ENCODE assay signal across 8 cellular contexts in the genomic region with DNA sequence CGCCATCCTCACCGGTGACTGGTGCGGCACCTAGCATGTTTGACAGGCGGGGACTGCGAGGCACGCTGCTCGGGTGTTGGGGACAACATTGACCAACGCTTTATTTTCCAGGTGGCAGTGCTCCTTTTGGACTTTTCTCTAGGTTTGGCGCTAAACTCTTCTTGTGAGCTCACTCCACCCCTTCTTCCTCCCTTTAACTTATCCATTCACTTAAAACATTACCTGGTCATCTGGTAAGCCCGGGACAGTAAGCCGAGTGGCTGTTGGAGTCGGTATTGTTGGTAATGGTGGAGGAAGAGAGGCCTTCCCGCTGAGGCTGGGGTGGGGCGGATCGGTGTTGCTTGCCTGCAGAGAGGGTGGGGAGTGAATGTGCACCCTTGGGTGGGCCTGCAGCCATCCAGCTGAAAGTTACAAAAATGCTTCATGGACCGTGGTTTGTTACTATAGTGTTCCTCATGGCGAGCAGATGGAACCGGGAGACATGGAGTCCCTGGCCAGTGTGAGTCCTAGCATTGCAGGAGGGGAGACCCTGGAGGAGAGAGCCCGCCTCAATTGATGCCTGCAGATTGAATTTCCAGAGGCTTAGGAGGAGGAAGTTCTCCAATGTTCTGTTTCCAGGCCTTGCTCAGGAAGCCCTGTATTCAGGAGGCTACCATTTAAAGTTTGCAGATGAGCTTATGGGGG. TPM values are rescaled to one million over a fixed set of nuclear protein-coding genes. Genes with fewer than 3 reads are reported as not detected.
A peak's percentile ranks its signal among the peaks of the same experiment; 100 is the strongest.
DNase-seq lines count a peak whose midpoint lies in the region; ATAC-seq, FAIRE-seq and TF ChIP-seq lines count a peak whose summit lies in the region.

No MANE protein-coding gene starts in this region.

- H3K4me1 ChIP-seq in HepG2 (ENCODE audit: insufficient read depth, low read length) (peaks cover 50% of the 10 kb centered on the region), subcutaneous abdominal adipose tissue (ENCODE audit: control insufficient read depth in 5 of 5, insufficient read depth in 5 of 5, low read length in 5 of 5) (peaks cover 6 to 57% (median 51%) of the 10 kb centered on the region in 5 donors)

- H3K4me3 ChIP-seq in GM12865 (ENCODE audit: low read depth, low read length) (peak overlapping the region; percentile 70), cardiac fibroblast (replicated peaks in 1 of 2; ENCODE audit: low read depth in 2 of 2, low read length in 2 of 2) (peak overlapping the region; percentile 88 to 91), HepG2 (replicated peaks in 1 of 3; ENCODE audit: insufficient read depth in 1 of 3, low read depth in 2 of 3, low read length in 3 of 3) (peak overlapping the region; percentile 91 to 94 (median 93)), subcutaneous abdominal adipose tissue (ENCODE audit: low read depth in 1 of 5, low read length in 5 of 5) (peak overlapping the region; percentile 88 to 100 (median 98))

- ATAC-seq in HepG2 (no peak), HG02798 (IDR thresholded peaks at IDR 0.05; ENCODE audit: poor library complexity, unreplicated experiment) (no peak), HG02763 (IDR thresholded peaks at IDR 0.05; ENCODE audit: unreplicated experiment) (no peak)

- H3K27me3 ChIP-seq in HepG2 (ENCODE audit: control insufficient read depth in 1 of 2, insufficient read depth in 2 of 2, low read length in 2 of 2) (no peaks in the 10 kb centered on the region; a peak in 1 of 5 replicates), subcutaneous abdominal adipose tissue (ENCODE audit: control insufficient read depth in 5 of 5, insufficient read depth in 4 of 5, low read length in 5 of 5) (no peaks in the 10 kb centered on the region)

- peak; percentile 38 for DNase-seq in GM12865 (ENCODE audit: low read depth)
- DNase-seq in RKO (ENCODE audit: low spot score) = peak; percentile 31
- DNase-seq in cardiac fibroblast (ENCODE audit: low read depth in 2 of 2) = no peak
- no peak for DNase-seq in HepG2 (ENCODE audit: low spot score)
- DNase-seq in GM20000 (ENCODE audit: low spot score) = no peak

- no peak for TF ChIP-seq RAD21 in HepG2 (CRISPR knock-in tag; IDR thresholded peaks at IDR 0.05)

- H2AFZ ChIP-seq in HepG2 (ENCODE audit: low read length) = no peak overlapping the region

- no peak for TF ChIP-seq CTCF in GM12865 (IDR thresholded peaks at IDR 0.05; ENCODE audit: insufficient read depth, low read depth, low read length, missing control alignments)
- TF ChIP-seq CTCF in cardiac fibroblast (IDR thresholded peaks at IDR 0.05; ENCODE audit: low read depth, low read length) = no peak
- no peak for TF ChIP-seq CTCF in HepG2 (CRISPR knock-in tag; IDR thresholded peaks at IDR 0.05)
- TF ChIP-seq CTCF in GM20000 (IDR thresholded peaks at IDR 0.05; ENCODE audit: extremely low read depth, missing control alignments) = no peak

- TF ChIP-seq EP300 in HepG2 (IDR thresholded peaks at IDR 0.05; ENCODE audit: low read depth in 2 of 2, low read length in 2 of 2) (no peak), HepG2 (CRISPR knock-in tag; IDR thresholded peaks at IDR 0.05; ENCODE audit: borderline replicate concordance) (no peak)

- H3K27ac ChIP-seq in HepG2 (ENCODE audit: extremely low read length, insufficient read depth, low read length) = peak overlapping the region; percentile 100
- H3K27ac ChIP-seq in subcutaneous abdominal adipose tissue (ENCODE audit: low read depth, low read length) = peak overlapping the region; percentile 100

- no peaks in the 10 kb centered on the region for H3K9me3 ChIP-seq in HepG2 (ENCODE audit: low read length)
- H3K9me3 ChIP-seq in subcutaneous abdominal adipose tissue (ENCODE audit: control insufficient read depth in 5 of 5, low read length in 5 of 5) = no peaks in the 10 kb centered on the region

- peak in 1 of 2 experiments; percentile 13; a peak in 1 of 4 replicates for TF ChIP-seq POLR2A in HepG2 (IDR thresholded peaks at IDR 0.05; ENCODE audit: insufficient read depth in 1 of 2, low read depth in 2 of 2, low read length in 2 of 2)

- 2% methylated on average over 18 of the region's 19 CpGs for WGBS in HepG2 (ENCODE audit: low lambda C conversion rate)

- POLR2A ChIA-PET in HepG2 (lab: Yijun Ruan, JAX) = interaction anchor here (0.9 to 17.8 kb wide), 36 partner anchors 6 to 357 kb away, joined by 3 to 952 read pairs (median 6); partner anchors contain the start of genes DPF2, FRMD8, MALAT1 and SCYL1

- H3K79me2 ChIP-seq in HepG2 (ENCODE audit: insufficient read depth, low read length) = peaks cover 82% of the 10 kb centered on the region

- no TSS peak for BruUV-seq in HepG2 (replicated peaks; lab: Mats Ljungman, UMichigan)

- CTCF ChIA-PET in HepG2 (lab: Yijun Ruan, JAX; ENCODE audit: low intra/inter-chr PET ratio, low total read pairs) = no interaction called here

- H3K9ac ChIP-seq in HepG2 (ENCODE audit: insufficient read depth, low read depth, low read length) (peak overlapping the region; percentile 100), subcutaneous abdominal adipose tissue (ENCODE audit: low read length in 5 of 5) (peak overlapping the region; percentile 97 to 100 (median 99))

- H3K36me3 ChIP-seq in HepG2 (replicated peaks in 1 of 2; ENCODE audit: control insufficient read depth in 1 of 2, insufficient read depth in 2 of 2, low read length in 2 of 2) (no peaks in the 10 kb centered on the region; a peak in 2 of 5 replicates), subcutaneous abdominal adipose tissue (ENCODE audit: control insufficient read depth in 5 of 5, insufficient read depth in 5 of 5, low read length in 5 of 5) (peaks cover 7 to 39% (median 23%) of the 10 kb centered on the region in 5 donors)

- in situ Hi-C loops in HepG2 (cut with HindIII; ENCODE audit: extremely low pct_ligation_motif_present, low pct_unique_long_range_greater_than_20kb) = loop anchor here (5.0 kb wide), 1 partner anchor 74 kb away; the partner anchor contains the start of gene MALAT1

- intact Hi-C loops in HepG2 (cut with micrococcal nuclease; ENCODE audit: unreplicated experiment) = loop anchor here (2.0 kb wide), 1 partner anchor 79 kb away; no protein-coding TSS in a partner anchor

- peaks cover 60% of the 10 kb centered on the region for H4K20me1 ChIP-seq in HepG2 (ENCODE audit: insufficient read depth, low read length)

- peak overlapping the region; percentile 95 for H3K4me2 ChIP-seq in HepG2 (ENCODE audit: low read depth, low read length)

- FAIRE-seq in HepG2 (lab: Jason Lieb, UNC) = no peak

RNA-seq across cellular contexts. Expression of gene NEAT1, which starts 1.1 kb away (rescaled TPM):
- 10.5 and 20.5 TPM in 2 replicates for total RNA-seq in HepG2 (2016; rRNA removed; fragmentation: Illumina TruSeq; extraction: Trizol)
- 2.2 and 2.6 TPM in 2 replicates for total RNA-seq in HepG2 (2016; cell fraction: cytosol; rRNA removed; fragmentation: Illumina TruSeq; extraction: Trizol; ENCODE audit: low read depth)
- total RNA-seq in HepG2 (2016; cell fraction: insoluble cytoplasmic fraction; rRNA removed; fragmentation: Illumina TruSeq; extraction: Trizol) = 8.4 and 21.3 TPM in 2 replicates
- 7.8 and 8.3 TPM in 2 replicates for total RNA-seq in HepG2 (2016; cell fraction: membrane; rRNA removed; fragmentation: Illumina TruSeq; extraction: Trizol)
- total RNA-seq in HepG2 (2016; cell fraction: nucleus; rRNA removed; fragmentation: Illumina TruSeq; extraction: Trizol) = 196 and 220 TPM in 2 replicates
- polyA plus RNA-seq in HepG2 (2011; rRNA removed) = 41.2 and 41.3 TPM in 2 replicates
- polyA plus RNA-seq in HepG2 (2011; cell fraction: cytosol; rRNA removed) = 13.0 and 13.4 TPM in 2 replicates
- 222 and 327 TPM in 2 replicates for polyA plus RNA-seq in HepG2 (2011; cell fraction: nucleus; rRNA removed)
- polyA plus RNA-seq in HepG2 (2012) = 288 and 371 TPM in 2 replicates
- polyA plus RNA-seq in HepG2 (2016; cell fraction: cytosol; fragmentation: Illumina TruSeq; extraction: Trizol; ENCODE audit: low read depth) = 3.6 and 4.3 TPM in 2 replicates
- 54.0 and 61.1 TPM in 2 replicates for polyA plus RNA-seq in HepG2 (2016; cell fraction: insoluble cytoplasmic fraction; fragmentation: Illumina TruSeq; extraction: Trizol; ENCODE audit: low read depth)
- polyA plus RNA-seq in HepG2 (2016; cell fraction: membrane; fragmentation: Illumina TruSeq; extraction: Trizol; ENCODE audit: low read depth) = 47.1 and 54.4 TPM in 2 replicates
- 577 and 628 TPM in 2 replicates for polyA plus RNA-seq in HepG2 (2016; cell fraction: nucleus; fragmentation: Illumina TruSeq; extraction: Trizol; ENCODE audit: insufficient read depth, low read depth)
- 64.6 and 225 TPM in 2 replicates for polyA minus RNA-seq in HepG2 (2011; rRNA and poly(A)+ RNA removed; ENCODE audit: low replicate concordance)
- 17.3 and 20.2 TPM in 2 replicates for polyA minus RNA-seq in HepG2 (2011; cell fraction: cytosol; rRNA and poly(A)+ RNA removed)
- 1,479 and 1,737 TPM in 2 replicates for polyA minus RNA-seq in HepG2 (2011; cell fraction: nucleus; rRNA and poly(A)+ RNA removed)

RNA-seq across cellular contexts. Expression of gene FRMD8, which starts 37.2 kb away (rescaled TPM):
- total RNA-seq in HepG2 (2016; rRNA removed; fragmentation: Illumina TruSeq; extraction: Trizol) = 18.0 and 20.6 TPM in 2 replicates
- 2.2 and 2.9 TPM in 2 replicates for total RNA-seq in HepG2 (2016; cell fraction: cytosol; rRNA removed; fragmentation: Illumina TruSeq; extraction: Trizol; ENCODE audit: low read depth)
- total RNA-seq in HepG2 (2016; cell fraction: insoluble cytoplasmic fraction; rRNA removed; fragmentation: Illumina TruSeq; extraction: Trizol) = 17.5 and 22.6 TPM in 2 replicates
- total RNA-seq in HepG2 (2016; cell fraction: membrane; rRNA removed; fragmentation: Illumina TruSeq; extraction: Trizol) = 5.3 and 6.3 TPM in 2 replicates
- 12.4 and 14.6 TPM in 2 replicates for total RNA-seq in HepG2 (2016; cell fraction: nucleus; rRNA removed; fragmentation: Illumina TruSeq; extraction: Trizol)
- polyA plus RNA-seq in HepG2 (2011; rRNA removed) = 5.8 and 9.4 TPM in 2 replicates
- 5.9 and 6.7 TPM in 2 replicates for polyA plus RNA-seq in HepG2 (2011; cell fraction: cytosol; rRNA removed)
- polyA plus RNA-seq in HepG2 (2011; cell fraction: nucleus; rRNA removed) = 26.7 and 32.6 TPM in 2 replicates
- 3.5 and 5.2 TPM in 2 replicates for polyA plus RNA-seq in HepG2 (2012)
- 2.5 and 2.6 TPM in 2 replicates for polyA plus RNA-seq in HepG2 (2016; cell fraction: cytosol; fragmentation: Illumina TruSeq; extraction: Trizol; ENCODE audit: low read depth)
- 13.5 and 17.1 TPM in 2 replicates for polyA plus RNA-seq in HepG2 (2016; cell fraction: insoluble cytoplasmic fraction; fragmentation: Illumina TruSeq; extraction: Trizol; ENCODE audit: low read depth)
- polyA plus RNA-seq in HepG2 (2016; cell fraction: membrane; fragmentation: Illumina TruSeq; extraction: Trizol; ENCODE audit: low read depth) = 2.8 and 3.8 TPM in 2 replicates
- 21.4 and 24.7 TPM in 2 replicates for polyA plus RNA-seq in HepG2 (2016; cell fraction: nucleus; fragmentation: Illumina TruSeq; extraction: Trizol; ENCODE audit: insufficient read depth, low read depth)
- 22.3 and 24.3 TPM in 2 replicates for polyA minus RNA-seq in HepG2 (2011; rRNA and poly(A)+ RNA removed; ENCODE audit: low replicate concordance)
- polyA minus RNA-seq in HepG2 (2011; cell fraction: cytosol; rRNA and poly(A)+ RNA removed) = 5.4 and 6.2 TPM in 2 replicates
- polyA minus RNA-seq in HepG2 (2011; cell fraction: nucleus; rRNA and poly(A)+ RNA removed) = 6.2 and 11.8 TPM in 2 replicates

RNA-seq across cellular contexts. Expression of gene SLC25A45, which starts 41.2 kb away (rescaled TPM):
- total RNA-seq in HepG2 (2016; rRNA removed; fragmentation: Illumina TruSeq; extraction: Trizol) = 2.1 and 3.4 TPM in 2 replicates
- 0.79 and 1.0 TPM in 2 replicates for total RNA-seq in HepG2 (2016; cell fraction: cytosol; rRNA removed; fragmentation: Illumina TruSeq; extraction: Trizol; ENCODE audit: low read depth)
- total RNA-seq in HepG2 (2016; cell fraction: insoluble cytoplasmic fraction; rRNA removed; fragmentation: Illumina TruSeq; extraction: Trizol) = 1.9 TPM in 2 replicates
- 1.5 and 2.2 TPM in 2 replicates for total RNA-seq in HepG2 (2016; cell fraction: membrane; rRNA removed; fragmentation: Illumina TruSeq; extraction: Trizol)
- 1.3 and 3.5 TPM in 2 replicates for total RNA-seq in HepG2 (2016; cell fraction: nucleus; rRNA removed; fragmentation: Illumina TruSeq; extraction: Trizol)
- 1.2 and 1.9 TPM in 2 replicates for polyA plus RNA-seq in HepG2 (2011; rRNA removed)
- polyA plus RNA-seq in HepG2 (2011; cell fraction: cytosol; rRNA removed) = 0.95 and 0.99 TPM in 2 replicates
- 5.9 and 6.0 TPM in 2 replicates for polyA plus RNA-seq in HepG2 (2011; cell fraction: nucleus; rRNA removed)
- polyA plus RNA-seq in HepG2 (2012) = 2.0 and 4.1 TPM in 2 replicates
- polyA plus RNA-seq in HepG2 (2016; cell fraction: cytosol; fragmentation: Illumina TruSeq; extraction: Trizol; ENCODE audit: low read depth) = 0.45 and 0.70 TPM in 2 replicates
- 1.3 and 1.6 TPM in 2 replicates for polyA plus RNA-seq in HepG2 (2016; cell fraction: insoluble cytoplasmic fraction; fragmentation: Illumina TruSeq; extraction: Trizol; ENCODE audit: low read depth)
- 1.4 and 1.5 TPM in 2 replicates for polyA plus RNA-seq in HepG2 (2016; cell fraction: membrane; fragmentation: Illumina TruSeq; extraction: Trizol; ENCODE audit: low read depth)
- 5.6 and 8.8 TPM in 2 replicates for polyA plus RNA-seq in HepG2 (2016; cell fraction: nucleus; fragmentation: Illumina TruSeq; extraction: Trizol; ENCODE audit: insufficient read depth, low read depth)
- 1.9 and 7.2 TPM in 2 replicates for polyA minus RNA-seq in HepG2 (2011; rRNA and poly(A)+ RNA removed; ENCODE audit: low replicate concordance)
- polyA minus RNA-seq in HepG2 (2011; cell fraction: cytosol; rRNA and poly(A)+ RNA removed) = 1.4 and 2.5 TPM in 2 replicates
- polyA minus RNA-seq in HepG2 (2011; cell fraction: nucleus; rRNA and poly(A)+ RNA removed) = 1.4 and 2.4 TPM in 2 replicates

Comparison
In these comparisons a context has a peak if more than half of its experiments do, and no peak if none do; other contexts are left out.
1. DNase-seq: peak in GM12865 (single experiment) and RKO (single experiment); none in cardiac fibroblast (0 of 2), HepG2 (single experiment) and GM20000 (single experiment).
2. Peak in every context shown above with its lines, with median percentiles within 50 percentile points of each other: H3K4me3 ChIP-seq.